ENCODE assay signal across 27 cellular contexts in the genomic region with DNA sequence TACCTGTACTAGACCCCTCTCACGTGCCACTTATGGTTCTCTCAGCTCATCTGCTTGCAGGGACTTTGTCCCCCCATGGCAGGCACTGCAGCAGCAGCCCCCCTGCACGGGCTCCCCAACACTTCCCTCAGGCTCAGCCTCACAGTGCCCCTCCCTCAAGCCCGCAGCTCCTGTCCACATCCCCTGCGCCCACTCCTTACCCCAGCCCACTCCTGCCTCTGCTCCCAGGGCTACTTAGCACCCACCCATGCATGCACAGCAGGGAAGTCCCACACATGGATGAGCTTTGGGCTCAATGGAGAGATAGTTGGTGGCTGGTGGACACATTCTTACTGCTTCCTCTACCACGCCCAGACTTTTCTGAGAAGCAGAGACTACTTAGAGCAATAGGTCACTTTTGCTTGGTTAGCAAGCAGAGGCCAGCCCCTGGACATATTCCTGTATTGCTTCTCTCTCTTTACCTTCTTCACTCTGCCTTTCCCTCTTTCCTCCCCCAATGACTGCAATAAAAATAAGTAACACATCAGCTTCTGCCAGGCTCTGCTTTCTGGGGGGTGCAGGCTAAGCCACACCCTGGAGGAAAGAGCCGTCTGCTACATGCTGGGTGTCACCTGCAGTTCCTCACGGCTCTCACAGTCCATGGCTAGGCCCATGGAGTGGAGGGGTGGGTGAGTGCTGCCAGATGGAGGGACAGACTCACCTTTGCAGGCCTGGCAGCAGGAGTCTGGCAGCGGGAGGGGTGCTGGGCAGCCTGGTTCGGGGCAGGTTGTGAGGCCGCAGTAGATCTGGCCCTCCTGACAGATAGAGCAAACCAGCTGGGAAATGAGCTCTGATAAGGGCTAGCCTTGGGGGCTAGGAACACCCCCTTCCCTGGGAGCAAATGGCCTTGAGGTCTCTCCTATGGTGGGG. TPM values are rescaled to one million over a fixed set of nuclear protein-coding genes. Genes with fewer than 3 reads are reported as not detected.
A peak's percentile ranks its signal among the peaks of the same experiment; 100 is the strongest.
DNase-seq lines count a peak whose midpoint lies in the region; ATAC-seq, FAIRE-seq and TF ChIP-seq lines count a peak whose summit lies in the region.
"Had no signal": no experiment of that assay in that cellular context is flagged by ENCODE, and none has a peak within 500 bp of the region (broad histone marks: within the 10 kb centered on the region; RNA-seq: fewer than 3 reads in every experiment).

No MANE protein-coding gene starts in this region.

- no peaks in the 10 kb centered on the region for H3K9me3 ChIP-seq in K562 (replicated peaks; ENCODE audit: control insufficient read depth, insufficient read depth, low read depth, low read length)
- H3K9me3 ChIP-seq in CD4-positive, alpha-beta T cell (ENCODE audit: control insufficient read depth, low read length): no peaks in the 10 kb centered on the region
- H3K9me3 ChIP-seq: Peyer's patch had no signal

- no peak overlapping the region for H3K4me3 ChIP-seq in K562
- H3K4me3 ChIP-seq: Peyer's patch, SK-N-MC had no signal

- no peaks in the 10 kb centered on the region for H3K4me1 Mint-ChIP-seq in activated naive CD8-positive, alpha-beta T cell treated with anti-CD3 and anti-CD28 coated beads, Interleukin-2, amount 10 ng/mL, durations not matched to agents 7 days and 5 days
- H3K4me1 Mint-ChIP-seq in activated naive CD8-positive, alpha-beta T cell treated with anti-CD3 and anti-CD28 coated beads, Interleukin-2, amount 50 U/mL, for 24 hours: no peaks in the 10 kb centered on the region
- no peaks in the 10 kb centered on the region for H3K4me1 Mint-ChIP-seq in stimulated activated effector memory CD8-positive, alpha-beta T cell treated with anti-CD3 and anti-CD28 coated beads, Interleukin-12 subunit alpha, Interleukin-12 subunit beta, amount 100 ng/mL, for 72 hours
- no peaks in the 10 kb centered on the region for H3K4me1 Mint-ChIP-seq in CD4-positive, alpha-beta T cell (ENCODE audit: low read depth)
- H3K4me1 Mint-ChIP-seq: B cell; CD8-positive, alpha-beta memory T cell had no signal

- H3K36me3 Mint-ChIP-seq in activated naive CD8-positive, alpha-beta T cell treated with anti-CD3 and anti-CD28 coated beads, Interleukin-2, amount 10 ng/mL, durations not matched to agents 7 days and 5 days: no peaks in the 10 kb centered on the region
- no peaks in the 10 kb centered on the region for H3K36me3 Mint-ChIP-seq in activated naive CD8-positive, alpha-beta T cell treated with anti-CD3 and anti-CD28 coated beads, Interleukin-2, amount 50 U/mL, for 24 hours (ENCODE audit: low read depth)
- H3K36me3 Mint-ChIP-seq in stimulated activated effector memory CD8-positive, alpha-beta T cell treated with anti-CD3 and anti-CD28 coated beads, Interleukin-12 subunit alpha, Interleukin-12 subunit beta, amount 100 ng/mL, for 72 hours: no peaks in the 10 kb centered on the region
- H3K36me3 Mint-ChIP-seq in CD4-positive, alpha-beta T cell (ENCODE audit: low read depth): no peaks in the 10 kb centered on the region
- H3K36me3 Mint-ChIP-seq: CD8-positive, alpha-beta memory T cell; IgD-negative memory B cell had no signal

- no peaks in the 10 kb centered on the region for H3K9me1 ChIP-seq in K562 (ENCODE audit: control insufficient read depth, insufficient read depth, low read length)

- WGBS in K562 (ENCODE audit: insufficient coverage, low coverage, missing lambda C conversion rate): 33% methylated on average over 9 of the region's 10 CpGs

- no peak for TF ChIP-seq CTCF in K562 (IDR thresholded peaks at IDR 0.05 in 2 of 3, conservative IDR thresholded peaks at IDR 0.05 in 1 of 3; ENCODE audit: insufficient read depth in 2 of 3, low read depth in 1 of 3, low read length in 3 of 3)
- TF ChIP-seq CTCF in CD4-positive, alpha-beta T cell (IDR thresholded peaks at IDR 0.05): no peak

- no peak for DNase-seq in activated naive CD8-positive, alpha-beta T cell treated with anti-CD3 and anti-CD28 coated beads, Interleukin-2, amount 10 ng/mL, durations not matched to agents 7 days and 5 days
- DNase-seq in activated naive CD8-positive, alpha-beta T cell treated with anti-CD3 and anti-CD28 coated beads, Interleukin-2, amount 50 U/mL, for 24 hours: no peak
- DNase-seq in K562 (ENCODE audit: extremely low read depth in 1 of 4, low spot score in 3 of 4): peak in 3 of 4 experiments; percentile 29 to 34 (median 32)
- no peak for DNase-seq in left colon
- no peak for DNase-seq in stimulated activated effector memory CD8-positive, alpha-beta T cell treated with anti-CD3 and anti-CD28 coated beads, Interleukin-12 subunit alpha, Interleukin-12 subunit beta, amount 100 ng/mL, for 72 hours (ENCODE audit: low spot score in 2 of 2)
- DNase-seq in CD4-positive, alpha-beta T cell: no peak
- no peak for DNase-seq in NCI-H774 (lab: John Stamatoyannopoulos, UW)
- DNase-seq: Calu3; CD8-positive, alpha-beta memory T cell; DMS79 treated with DMSO at 0.1 percent for 48 hours; GOT3; HCEC 1CT; NCI-H1048; NCI-H1417; NCI-H1694; NCI-H2029 treated with DMSO at 0.1 percent for 48 hours; NCI-H446 treated with DMSO at 0.1 percent for 48 hours; NCI-H526; Peyer's patch; SIG-M5 had no signal

- ATAC-seq in activated naive CD8-positive, alpha-beta T cell treated with anti-CD3 and anti-CD28 coated beads, Interleukin-2, amount 10 ng/mL, durations not matched to agents 7 days and 5 days (ENCODE audit: low read depth): no peak
- ATAC-seq in activated naive CD8-positive, alpha-beta T cell treated with anti-CD3 and anti-CD28 coated beads, Interleukin-2, amount 50 U/mL, for 24 hours: no peak
- ATAC-seq in K562: peak; percentile 29; the same call in 2 of the 3 replicates
- peak; percentile 60 for ATAC-seq in left colon
- no peak for ATAC-seq in stimulated activated effector memory CD8-positive, alpha-beta T cell treated with anti-CD3 and anti-CD28 coated beads, Interleukin-12 subunit alpha, Interleukin-12 subunit beta, amount 100 ng/mL, for 72 hours
- no peak for ATAC-seq in CD4-positive, alpha-beta T cell (ENCODE audit: poor library complexity)
- no peak for ATAC-seq in GM21360 (IDR thresholded peaks at IDR 0.05; ENCODE audit: unreplicated experiment)

- FAIRE-seq in K562 (lab: Jason Lieb, UNC): peak; percentile 65
- FAIRE-seq: GM19239 had no signal

- no peak overlapping the region for H3K4me3 Mint-ChIP-seq in activated naive CD8-positive, alpha-beta T cell treated with anti-CD3 and anti-CD28 coated beads, Interleukin-2, amount 10 ng/mL, durations not matched to agents 7 days and 5 days
- no peak overlapping the region for H3K4me3 Mint-ChIP-seq in activated naive CD8-positive, alpha-beta T cell treated with anti-CD3 and anti-CD28 coated beads, Interleukin-2, amount 50 U/mL, for 24 hours
- H3K4me3 Mint-ChIP-seq in stimulated activated effector memory CD8-positive, alpha-beta T cell treated with anti-CD3 and anti-CD28 coated beads, Interleukin-12 subunit alpha, Interleukin-12 subunit beta, amount 100 ng/mL, for 72 hours: no peak overlapping the region
- H3K4me3 Mint-ChIP-seq in CD4-positive, alpha-beta T cell: no peak overlapping the region
- H3K4me3 Mint-ChIP-seq: B cell; CD8-positive, alpha-beta memory T cell; IgD-negative memory B cell had no signal

- H3K9me3 Mint-ChIP-seq in activated naive CD8-positive, alpha-beta T cell treated with anti-CD3 and anti-CD28 coated beads, Interleukin-2, amount 10 ng/mL, durations not matched to agents 7 days and 5 days: no peaks in the 10 kb centered on the region
- H3K9me3 Mint-ChIP-seq in activated naive CD8-positive, alpha-beta T cell treated with anti-CD3 and anti-CD28 coated beads, Interleukin-2, amount 50 U/mL, for 24 hours: no peaks in the 10 kb centered on the region
- no peaks in the 10 kb centered on the region for H3K9me3 Mint-ChIP-seq in stimulated activated effector memory CD8-positive, alpha-beta T cell treated with anti-CD3 and anti-CD28 coated beads, Interleukin-12 subunit alpha, Interleukin-12 subunit beta, amount 100 ng/mL, for 72 hours
- H3K9me3 Mint-ChIP-seq in CD4-positive, alpha-beta T cell: no peaks in the 10 kb centered on the region
- H3K9me3 Mint-ChIP-seq: CD8-positive, alpha-beta memory T cell; IgD-negative memory B cell had no signal

- intact Hi-C loops in K562 (cut with micrococcal nuclease) (loop anchor here (10.0 kb wide), 1 partner anchor 537 kb away; a partner anchor contains a TSS), left colon (cut with DNase I, micrococcal nuclease) (no loop called here)
- intact Hi-C loops in CD4-positive, alpha-beta T cell (cut with DNase I, micrococcal nuclease): loop anchor here (10.0 kb wide), 1 partner anchor 167 kb away; no protein-coding TSS in a partner anchor

- H3K27me3 Mint-ChIP-seq in activated naive CD8-positive, alpha-beta T cell treated with anti-CD3 and anti-CD28 coated beads, Interleukin-2, amount 10 ng/mL, durations not matched to agents 7 days and 5 days: no peaks in the 10 kb centered on the region
- H3K27me3 Mint-ChIP-seq in activated naive CD8-positive, alpha-beta T cell treated with anti-CD3 and anti-CD28 coated beads, Interleukin-2, amount 50 U/mL, for 24 hours: no peaks in the 10 kb centered on the region
- H3K27me3 Mint-ChIP-seq in CD4-positive, alpha-beta T cell: no peaks in the 10 kb centered on the region
- H3K27me3 Mint-ChIP-seq: B cell, IgD-negative memory B cell had no signal

- in situ Hi-C loops in K562 (cut with MboI): no loop called here

- H3K27me3 ChIP-seq in K562 (ENCODE audit: control insufficient read depth in 2 of 2, insufficient read depth in 2 of 2, low read length in 2 of 2): no peaks in the 10 kb centered on the region
- H3K27me3 ChIP-seq in CD4-positive, alpha-beta T cell (ENCODE audit: control insufficient read depth, insufficient read depth, low read length): no peaks in the 10 kb centered on the region
- H3K27me3 ChIP-seq: Peyer's patch had no signal

- peak overlapping the region; percentile 33 for H3K27ac Mint-ChIP-seq in activated naive CD8-positive, alpha-beta T cell treated with anti-CD3 and anti-CD28 coated beads, Interleukin-2, amount 10 ng/mL, durations not matched to agents 7 days and 5 days
- H3K27ac Mint-ChIP-seq in activated naive CD8-positive, alpha-beta T cell treated with anti-CD3 and anti-CD28 coated beads, Interleukin-2, amount 50 U/mL, for 24 hours: no peak overlapping the region
- H3K27ac Mint-ChIP-seq in stimulated activated effector memory CD8-positive, alpha-beta T cell treated with anti-CD3 and anti-CD28 coated beads, Interleukin-12 subunit alpha, Interleukin-12 subunit beta, amount 100 ng/mL, for 72 hours: peak overlapping the region; percentile 55
- no peak overlapping the region for H3K27ac Mint-ChIP-seq in CD4-positive, alpha-beta T cell
- H3K27ac Mint-ChIP-seq: B cell, IgD-negative memory B cell had no signal

- BruUV-seq in K562 (replicated peaks; lab: Mats Ljungman, UMichigan): no TSS peak

- H3K4me1 ChIP-seq in K562 (replicated peaks in 1 of 2; ENCODE audit: control insufficient read depth in 2 of 2, insufficient read depth in 2 of 2, low read length in 2 of 2): peaks cover 15 to 31% of the 10 kb centered on the region in 2 experiments; a peak in 4 of 5 replicates
- H3K4me1 ChIP-seq: Peyer's patch had no signal

- H3K4me2 ChIP-seq in K562 (ENCODE audit: insufficient read depth, low read length): no peak overlapping the region

- TF ChIP-seq POLR2A in K562 (conservative IDR thresholded peaks at IDR 0.05): no peak

- H3K27ac ChIP-seq in K562 (ENCODE audit: extremely low read depth, low read depth, low read length): no peak overlapping the region
- no peak overlapping the region for H3K27ac ChIP-seq in CD4-positive, alpha-beta T cell (ENCODE audit: low read depth, low read length)
- H3K27ac ChIP-seq: 22Rv1, C4-2B, Peyer's patch, SK-N-MC had no signal

- TF ChIP-seq EP300 in K562 (IDR thresholded peaks at IDR 0.05; ENCODE audit: low read length): no peak

- no peaks in the 10 kb centered on the region for H4K20me1 ChIP-seq in K562 (replicated peaks; ENCODE audit: control insufficient read depth, insufficient read depth, low read length)

- POLR2A ChIA-PET in activated naive CD8-positive, alpha-beta T cell treated with anti-CD3 and anti-CD28 coated beads, Interleukin-2, amount 10 ng/mL, durations not matched to agents 7 days and 5 days (lab: Charles Lee): no interaction called here
- POLR2A ChIA-PET in K562 (lab: Yijun Ruan, JAX): interaction anchor here (0.5 to 1.1 kb wide), 4 partner anchors 13 to 149 kb away, joined by 3 to 6 read pairs (median 3); no protein-coding TSS in a partner anchor
- POLR2A ChIA-PET in CD4-positive, alpha-beta T cell (lab: Charles Lee): no interaction called here

- peak overlapping the region; percentile 26; the same call in 1 of the 2 replicates for H2AFZ ChIP-seq in K562 (ENCODE audit: low read depth, low read length)

- CTCF ChIA-PET in K562 (lab: Yijun Ruan, JAX; ENCODE audit: low intra/inter-chr PET ratio): no interaction called here
- CTCF ChIA-PET in CD4-positive, alpha-beta T cell (lab: Charles Lee): interaction anchor here (1.1 kb wide), 1 partner anchor 18 kb away, joined by 3 read pairs; no protein-coding TSS in a partner anchor

- no peaks in the 10 kb centered on the region for H3K79me2 ChIP-seq in K562 (ENCODE audit: control insufficient read depth, insufficient read depth, low read length)

- H3K36me3 ChIP-seq in K562 (ENCODE audit: control insufficient read depth, insufficient read depth, low read length): no peaks in the 10 kb centered on the region
- H3K36me3 ChIP-seq: Peyer's patch had no signal

- H3K9ac ChIP-seq in K562 (ENCODE audit: insufficient read depth in 1 of 2, low read depth in 2 of 2, low read length in 2 of 2): peak overlapping the region in 1 of 2 experiments; percentile 72; a peak in 2 of 4 replicates

- TF ChIP-seq RAD21 in K562 (CRISPR knock-in tag; conservative IDR thresholded peaks at IDR 0.05 in 1 of 2, IDR thresholded peaks at IDR 0.05 in 1 of 2): no peak

RNA-seq across cellular contexts. Expression of a gene that starts 23.4 kb away (rescaled TPM):
- total RNA-seq in activated naive CD8-positive, alpha-beta T cell treated with anti-CD3 and anti-CD28 coated beads, Interleukin-2, amount 10 ng/mL, durations not matched to agents 7 days and 5 days: not detected
- total RNA-seq in K562 (2011; cell fraction: chromatin; rRNA removed; ENCODE audit: low replicate concordance): not detected in 2 replicates
- not detected in 2 replicates for total RNA-seq in K562 (2011; cell fraction: nucleolus; rRNA removed)
- not detected in 2 replicates for total RNA-seq in K562 (2011; cell fraction: nucleoplasm; rRNA removed)
- total RNA-seq in K562 (2014; rRNA removed) (not detected in 2 replicates), K562 (2014; rRNA removed; fragmentation: Illumina TruSeq; extraction: Trizol) (not detected in 2 replicates), K562 (2015; rRNA removed; fragmentation: Illumina TruSeq; extraction: Trizol) (not detected in 2 replicates), K562 (2021) (0.20 TPM in 1 of 2 replicates, not detected in the other), left colon (1 to 10 TPM in 1 of 2 donors, not detected in 1; 4.6 TPM)
- polyA plus RNA-seq in K562 (2011; rRNA removed) (not detected in 2 replicates), K562 (2014; fragmentation: Illumina TruSeq; extraction: Trizol) (not detected in 2 replicates), K562 (2014; fragmentation: Nextera tagmentation; extraction: Ambion mirVana) (not detected), K562 (2014; rRNA removed) (not detected in 2 replicates)
- not detected in 2 replicates for polyA plus RNA-seq in K562 (2011; cell fraction: cytosol; rRNA removed)
- polyA plus RNA-seq in K562 (2011; cell fraction: nucleus; rRNA removed): not detected in 2 replicates
- not detected in 2 replicates for polyA plus RNA-seq in K562 (2012)
- polyA minus RNA-seq in K562 (2011; rRNA and poly(A)+ RNA removed): not detected in 2 replicates
- polyA minus RNA-seq in K562 (2011; cell fraction: cytosol; rRNA and poly(A)+ RNA removed): not detected in 2 replicates
- polyA minus RNA-seq in K562 (2011; cell fraction: nucleus; rRNA and poly(A)+ RNA removed): not detected in 2 replicates
- total RNA-seq in CD4-positive, alpha-beta T cell: not detected
- total RNA-seq: B cell; Calu3; CD8-positive, alpha-beta memory T cell; Peyer's patch had no signal
- polyA plus RNA-seq: CD8-positive, alpha-beta memory T cell; IgD-negative memory B cell had no signal

RNA-seq across cellular contexts. Expression of a gene that starts 40.8 kb away (rescaled TPM):
- total RNA-seq in activated naive CD8-positive, alpha-beta T cell treated with anti-CD3 and anti-CD28 coated beads, Interleukin-2, amount 10 ng/mL, durations not matched to agents 7 days and 5 days: 10 to 100 TPM; 18.7 to 20.8 TPM
- total RNA-seq in K562 (2011; cell fraction: chromatin; rRNA removed; ENCODE audit: low replicate concordance): 15.0 and 31.9 TPM in 2 replicates
- total RNA-seq in K562 (2011; cell fraction: nucleolus; rRNA removed): 14.7 and 16.8 TPM in 2 replicates
- 21.8 and 30.6 TPM in 2 replicates for total RNA-seq in K562 (2011; cell fraction: nucleoplasm; rRNA removed)
- total RNA-seq in K562 (2014; rRNA removed) (10.0 and 16.5 TPM in 2 replicates), K562 (2014; rRNA removed; fragmentation: Illumina TruSeq; extraction: Trizol) (18.1 and 19.4 TPM in 2 replicates), K562 (2015; rRNA removed; fragmentation: Illumina TruSeq; extraction: Trizol) (16.2 and 17.3 TPM in 2 replicates), K562 (2021) (15.1 and 16.0 TPM in 2 replicates), left colon (10 to 100 TPM; 11.2 to 12.6 TPM)
- polyA plus RNA-seq in K562 (2011; rRNA removed) (14.6 and 21.1 TPM in 2 replicates), K562 (2014; fragmentation: Illumina TruSeq; extraction: Trizol) (8.8 and 10.1 TPM in 2 replicates), K562 (2014; fragmentation: Nextera tagmentation; extraction: Ambion mirVana) (1 to 10 TPM in 1 of 2 experiments, under 1 TPM in 1; 0.68 to 1.5 TPM), K562 (2014; rRNA removed) (8.0 and 8.1 TPM in 2 replicates)
- 4.7 and 12.8 TPM in 2 replicates for polyA plus RNA-seq in K562 (2011; cell fraction: cytosol; rRNA removed)
- polyA plus RNA-seq in K562 (2011; cell fraction: nucleus; rRNA removed): 13.5 and 25.0 TPM in 2 replicates
- 4.4 and 4.9 TPM in 2 replicates for polyA plus RNA-seq in K562 (2012)
- 46.9 and 57.6 TPM in 2 replicates for polyA minus RNA-seq in K562 (2011; rRNA and poly(A)+ RNA removed)
- polyA minus RNA-seq in K562 (2011; cell fraction: cytosol; rRNA and poly(A)+ RNA removed): 17.7 and 18.5 TPM in 2 replicates
- polyA minus RNA-seq in K562 (2011; cell fraction: nucleus; rRNA and poly(A)+ RNA removed): 28.5 and 38.7 TPM in 2 replicates
- total RNA-seq in CD4-positive, alpha-beta T cell: 10 to 100 TPM; 15.2 to 15.5 TPM

Comparison
In these comparisons a context has a peak if more than half of its experiments do, and no peak if none do; other contexts are left out.
1. H3K27ac Mint-ChIP-seq: peak in activated naive CD8-positive, alpha-beta T cell treated with anti-CD3 and anti-CD28 coated beads, Interleukin-2, amount 10 ng/mL, durations not matched to agents 7 days and 5 days (single experiment) and stimulated activated effector memory CD8-positive, alpha-beta T cell treated with anti-CD3 and anti-CD28 coated beads, Interleukin-12 subunit alpha, Interleukin-12 subunit beta, amount 100 ng/mL, for 72 hours (single experiment); none in activated naive CD8-positive, alpha-beta T cell treated with anti-CD3 and anti-CD28 coated beads, Interleukin-2, amount 50 U/mL, for 24 hours (single experiment) and CD4-positive, alpha-beta T cell (single experiment).
2. ATAC-seq: peak in K562 (single experiment) and left colon (single experiment); none in activated naive CD8-positive, alpha-beta T cell treated with anti-CD3 and anti-CD28 coated beads, Interleukin-2, amount 10 ng/mL, durations not matched to agents 7 days and 5 days (single experiment), activated naive CD8-positive, alpha-beta T cell treated with anti-CD3 and anti-CD28 coated beads, Interleukin-2, amount 50 U/mL, for 24 hours (single experiment), stimulated activated effector memory CD8-positive, alpha-beta T cell treated with anti-CD3 and anti-CD28 coated beads, Interleukin-12 subunit alpha, Interleukin-12 subunit beta, amount 100 ng/mL, for 72 hours (single experiment), CD4-positive, alpha-beta T cell (single experiment) and GM21360 (single experiment).
3. DNase-seq: peak in K562 (3 of 4); none in activated naive CD8-positive, alpha-beta T cell treated with anti-CD3 and anti-CD28 coated beads, Interleukin-2, amount 10 ng/mL, durations not matched to agents 7 days and 5 days (single experiment), activated naive CD8-positive, alpha-beta T cell treated with anti-CD3 and anti-CD28 coated beads, Interleukin-2, amount 50 U/mL, for 24 hours (single experiment), left colon (0 of 2), stimulated activated effector memory CD8-positive, alpha-beta T cell treated with anti-CD3 and anti-CD28 coated beads, Interleukin-12 subunit alpha, Interleukin-12 subunit beta, amount 100 ng/mL, for 72 hours (0 of 2), CD4-positive, alpha-beta T cell (0 of 10) and NCI-H774 (single experiment).
4. intact Hi-C loops: an anchor here in K562 (10.0 kb wide) and CD4-positive, alpha-beta T cell (10.0 kb wide); none called in left colon.